8 cellular contexts compared by ENCODE assay signal in genomic region chr3:41581700-41582099, GRCh38.
DNase-seq lines count a peak whose midpoint lies in the region; ATAC-seq, FAIRE-seq and TF ChIP-seq lines count a peak whose summit lies in the region.

No MANE protein-coding gene starts in this region.

- no peak for FAIRE-seq in H1 (lab: Jason Lieb, UNC)

- H4K20me1 ChIP-seq in H1 (replicated peaks in 1 of 2; ENCODE audit: control insufficient read depth in 1 of 2, insufficient read depth in 2 of 2, low read length in 2 of 2) = no peaks in the 10 kb centered on the region

- ATAC-seq in GM18907 (IDR thresholded peaks at IDR 0.05; ENCODE audit: unreplicated experiment) = peak; percentile 98
- ATAC-seq in GM21737 (IDR thresholded peaks at IDR 0.05; ENCODE audit: unreplicated experiment) = peak; percentile 95
- ATAC-seq in HG03354 (IDR thresholded peaks at IDR 0.05; ENCODE audit: poor library complexity, severe bottlenecking, unreplicated experiment) = peak; percentile 97

- no peak overlapping the region; the same call in 1 of the 2 replicates for H2AK5ac ChIP-seq in H1 (ENCODE audit: low read depth, low read length)

- POLR2A ChIA-PET in H1 (lab: Charles Lee; ENCODE audit: partially characterized antibody) = no interaction called here
- POLR2A ChIA-PET in activated CD4-positive, alpha-beta T cell treated with anti-CD3 and anti-CD28 coated beads, Interleukin-2, amount 10 ng/mL, durations not matched to agents 7 days and 5 days (lab: Charles Lee) = no interaction called here
- POLR2A ChIA-PET in Caco-2 (lab: Charles Lee) = no interaction called here

- no peak overlapping the region for H3K56ac ChIP-seq in H1 (replicated peaks; ENCODE audit: insufficient read length, low read depth, low read length)

- no peak for DNase-seq in H1 (ENCODE audit: low read depth in 1 of 2, low spot score in 2 of 2)
- DNase-seq in middle frontal gyrus (ENCODE audit: extremely low spot score, low spot score) = no peak
- DNase-seq in A172 (ENCODE audit: low spot score) = no peak
- DNase-seq in activated CD4-positive, alpha-beta T cell treated with anti-CD3 and anti-CD28 coated beads, Interleukin-2, amount 10 ng/mL, durations not matched to agents 7 days and 5 days = no peak
- no peak for DNase-seq in Caco-2

- no peaks in the 10 kb centered on the region for H3K23me2 ChIP-seq in H1 (ENCODE audit: low read depth, low read length)

- no peak overlapping the region for H3K27ac ChIP-seq in H1 (ENCODE audit: low read depth, low read length)

- no peak overlapping the region for H3K4ac ChIP-seq in H1 (replicated peaks; ENCODE audit: insufficient read length, low read depth, low read length)

- 0 out of 2 replicates have a peak overlapping the region, but pooled peaks have one; percentile 76 for H2BK15ac ChIP-seq in H1 (ENCODE audit: low read length)

- H3K4me2 ChIP-seq in H1 (ENCODE audit: insufficient read depth in 1 of 2, low read depth in 2 of 2, low read length in 2 of 2) = no peak overlapping the region

- no peak overlapping the region for H3K27ac Mint-ChIP-seq in activated CD4-positive, alpha-beta T cell treated with anti-CD3 and anti-CD28 coated beads, Interleukin-2, amount 10 ng/mL, durations not matched to agents 7 days and 5 days
- no peak overlapping the region for H3K27ac Mint-ChIP-seq in Caco-2 (ENCODE audit: unreplicated experiment)

- no peak overlapping the region for H2BK5ac ChIP-seq in H1 (ENCODE audit: low read depth, low read length)

- H3K9me3 Mint-ChIP-seq in activated CD4-positive, alpha-beta T cell treated with anti-CD3 and anti-CD28 coated beads, Interleukin-2, amount 10 ng/mL, durations not matched to agents 7 days and 5 days = peaks cover 4% of the 10 kb centered on the region
- H3K9me3 Mint-ChIP-seq in Caco-2 (ENCODE audit: unreplicated experiment) = no peaks in the 10 kb centered on the region

- BruUV-seq in Caco-2 (replicated peaks; lab: Mats Ljungman, UMichigan) = no TSS peak

- no peak overlapping the region for H4K8ac ChIP-seq in H1 (ENCODE audit: extremely low read depth, insufficient read depth, low read length)

- no peaks in the 10 kb centered on the region for H3K9me3 ChIP-seq in H1 (ENCODE audit: insufficient read depth in 2 of 2, low read depth in 1 of 2, low read length in 1 of 2)
- H3K9me3 ChIP-seq in Caco-2 = no peaks in the 10 kb centered on the region

- no peak overlapping the region for H3K4me3 ChIP-seq in H1 (ENCODE audit: extremely low read depth in 1 of 4, insufficient read depth in 2 of 4, low read depth in 3 of 4, low read length in 4 of 4)
- no peak overlapping the region for H3K4me3 ChIP-seq in Caco-2 (ENCODE audit: low read depth, low read length)

- no peaks in the 10 kb centered on the region for H3K79me2 ChIP-seq in H1 (ENCODE audit: control insufficient read depth in 1 of 2, insufficient read depth in 2 of 2, low read length in 2 of 2)

- H3K36me3 Mint-ChIP-seq in activated CD4-positive, alpha-beta T cell treated with anti-CD3 and anti-CD28 coated beads, Interleukin-2, amount 10 ng/mL, durations not matched to agents 7 days and 5 days (ENCODE audit: low read depth) = peaks cover 5% of the 10 kb centered on the region
- H3K36me3 Mint-ChIP-seq in Caco-2 (ENCODE audit: insufficient read depth, unreplicated experiment) = no peaks in the 10 kb centered on the region

- peak overlapping the region; percentile 5 for H2BK120ac ChIP-seq in H1 (replicated peaks; ENCODE audit: low read depth, low read length)

- H3K18ac ChIP-seq in H1 (ENCODE audit: extremely low read depth, low read length) = peak overlapping the region; percentile 56; the same call in 1 of the 2 replicates

- TF ChIP-seq POLR2A in H1 (IDR thresholded peaks at IDR 0.05; ENCODE audit: control extremely low read depth in 1 of 2, low read depth in 2 of 2, low read length in 2 of 2) = no peak

- peak overlapping the region; percentile 3 for H3K23ac ChIP-seq in H1 (ENCODE audit: insufficient read length)

- no peak for TF ChIP-seq RAD21 in H1 (IDR thresholded peaks at IDR 0.05 in 1 of 2, conservative IDR thresholded peaks at IDR 0.05 in 1 of 2; ENCODE audit: low read depth in 2 of 2, low read length in 2 of 2)

- H3K9ac ChIP-seq in H1 (replicated peaks in 1 of 4; ENCODE audit: extremely low read depth in 1 of 4, low read depth in 3 of 4, low read length in 3 of 4) = no peak overlapping the region

- no peak overlapping the region for H4K5ac ChIP-seq in H1 (ENCODE audit: insufficient read length, low read depth, low read length)

- H3K79me1 ChIP-seq in H1 (ENCODE audit: low read depth, low read length) = no peaks in the 10 kb centered on the region

- H2AFZ ChIP-seq in H1 (ENCODE audit: low read length) = no peak overlapping the region

- no peaks in the 10 kb centered on the region for H3K27me3 ChIP-seq in H1 (replicated peaks in 1 of 4; ENCODE audit: control insufficient read depth in 3 of 4, extremely low read depth in 1 of 4, insufficient read depth in 3 of 4, low read length in 3 of 4)
- no peaks in the 10 kb centered on the region for H3K27me3 ChIP-seq in Caco-2 (replicated peaks; ENCODE audit: control insufficient read depth, insufficient read depth, low read length)

- 82% methylated on average over 4 of the region's 4 CpGs; no CpG with 5 or more reads in 1 of the 2 experiments for WGBS in H1 (ENCODE audit: extremely low coverage in 1 of 2, insufficient coverage in 1 of 2, insufficient read length in 1 of 2, insufficient replicate concordance in 2 of 2, low coverage in 1 of 2, low lambda C conversion rate in 2 of 2, missing lambda C conversion rate in 1 of 2), 2 experiments

- peaks cover 2 to 16% (median 8%) of the 10 kb centered on the region in 4 experiments; a peak in 6 of 7 replicates for H3K4me1 ChIP-seq in H1 (replicated peaks in 1 of 4; ENCODE audit: control insufficient read depth in 3 of 4, insufficient read depth in 4 of 4, low read length in 3 of 4)
- H3K4me1 ChIP-seq in Caco-2 = no peaks in the 10 kb centered on the region

- H3K36me3 ChIP-seq in H1 (ENCODE audit: control insufficient read depth in 2 of 4, insufficient read depth in 4 of 4, low read length in 3 of 4) (no peaks in the 10 kb centered on the region), Caco-2 (ENCODE audit: control insufficient read depth, insufficient read depth, low read length) (no peaks in the 10 kb centered on the region)

- H3K14ac ChIP-seq in H1 (ENCODE audit: insufficient read length) = no peak overlapping the region

- TF ChIP-seq EP300 in H1 (IDR thresholded peaks at IDR 0.05; ENCODE audit: borderline replicate concordance in 1 of 2, low read depth in 2 of 2, low read length in 2 of 2) = no peak

- no peaks in the 10 kb centered on the region for H3K27me3 Mint-ChIP-seq in activated CD4-positive, alpha-beta T cell treated with anti-CD3 and anti-CD28 coated beads, Interleukin-2, amount 10 ng/mL, durations not matched to agents 7 days and 5 days
- H3K27me3 Mint-ChIP-seq in Caco-2 (ENCODE audit: insufficient read depth, unreplicated experiment) = peaks cover 5% of the 10 kb centered on the region

- intact Hi-C loops in Caco-2 (cut with micrococcal nuclease; ENCODE audit: unreplicated experiment) = no loop called here

- no peaks in the 10 kb centered on the region for H3K4me1 Mint-ChIP-seq in activated CD4-positive, alpha-beta T cell treated with anti-CD3 and anti-CD28 coated beads, Interleukin-2, amount 10 ng/mL, durations not matched to agents 7 days and 5 days
- no peaks in the 10 kb centered on the region for H3K4me1 Mint-ChIP-seq in Caco-2 (ENCODE audit: low read depth, unreplicated experiment)

- no peak overlapping the region for H3K4me3 Mint-ChIP-seq in activated CD4-positive, alpha-beta T cell treated with anti-CD3 and anti-CD28 coated beads, Interleukin-2, amount 10 ng/mL, durations not matched to agents 7 days and 5 days
- H3K4me3 Mint-ChIP-seq in Caco-2 (ENCODE audit: unreplicated experiment) = no peak overlapping the region

- TF ChIP-seq CTCF in H1 (IDR thresholded peaks at IDR 0.05; ENCODE audit: control extremely low read depth in 1 of 3, insufficient read depth in 1 of 3, low read depth in 1 of 3, low read length in 3 of 3) (no peak), Caco-2 (IDR thresholded peaks at IDR 0.05; ENCODE audit: insufficient read depth in 1 of 2, low read depth in 1 of 2, low read length in 1 of 2, severe bottlenecking in 1 of 2, unreplicated experiment in 1 of 2) (no peak)

- CTCF ChIA-PET in H1 (lab: Charles Lee; ENCODE audit: partially characterized antibody) (interaction anchor here (0.6 to 1.5 kb wide), 2 partner anchors 12 to 24 kb away, joined by 3 read pairs; no protein-coding TSS in a partner anchor), Caco-2 (lab: Charles Lee) (no interaction called here)
- CTCF ChIA-PET in activated CD4-positive, alpha-beta T cell treated with anti-CD3 and anti-CD28 coated beads, Interleukin-2, amount 10 ng/mL, durations not matched to agents 7 days and 5 days (lab: Charles Lee) = interaction anchor here (0.8 kb wide), 1 partner anchor 12 kb away, joined by 3 read pairs; no protein-coding TSS in a partner anchor

- H4K91ac ChIP-seq in H1 (replicated peaks; ENCODE audit: insufficient read length, low read length) = no peak overlapping the region

- no peak overlapping the region for H2BK20ac ChIP-seq in H1 (ENCODE audit: low read length)

- H2BK12ac ChIP-seq in H1 (ENCODE audit: low read depth, low read length) = peak overlapping the region; percentile 55; the same call in 1 of the 2 replicates

TF ChIP-seq in H1, 55 proteins besides CTCF, POLR2A, EP300 and RAD21:
- TF ChIP-seq BACH1 (IDR thresholded peaks at IDR 0.05; ENCODE audit: low read length) (no peak), ATF2 (IDR thresholded peaks at IDR 0.05; ENCODE audit: low read length) (no peak), ZNF274 (IDR thresholded peaks at IDR 0.05; ENCODE audit: borderline replicate concordance, extremely low read depth, low read length) (no peak)
TF ChIP-seq in H1: peak in this region for 0.
